23 cellular contexts compared by ENCODE assay signal in genomic region chr14:58732387-58732786, GRCh38.
DNase-seq lines count a peak whose midpoint lies in the region; ATAC-seq and TF ChIP-seq lines count a peak whose summit lies in the region.
"Had no signal": no experiment of that assay in that cellular context is flagged by ENCODE, and none has a peak within 500 bp of the region (broad histone marks: within the 10 kb centered on the region; RNA-seq: fewer than 3 reads in every experiment).

No MANE protein-coding gene starts in this region.

- no peaks in the 10 kb centered on the region for H3K9me2 ChIP-seq in SK-N-SH

- no peak for TF ChIP-seq CTCF in SK-N-SH (IDR thresholded peaks at IDR 0.05)

- intact Hi-C loops in right cardiac atrium (cut with DNase I): no loop called here

- H3K4me2 ChIP-seq in SK-N-SH: peak overlapping the region; percentile 47; the same call in 1 of the 2 replicates

- no peaks in the 10 kb centered on the region for H3K36me3 ChIP-seq in SK-N-SH (replicated peaks in 1 of 2; ENCODE audit: control insufficient read depth in 1 of 2, insufficient read depth in 2 of 2, low read length in 1 of 2)
- H3K36me3 ChIP-seq: BE2C, ovary, right lobe of liver, thyroid gland had no signal

- peaks cover 0 to 17% of the 10 kb centered on the region in 2 experiments; a peak in 2 of 4 replicates for H3K4me1 ChIP-seq in SK-N-SH (ENCODE audit: control insufficient read depth in 1 of 2, insufficient read depth in 2 of 2, low read depth in 1 of 2, low read length in 1 of 2)
- H3K4me1 ChIP-seq in right cardiac atrium (ENCODE audit: control insufficient read depth, insufficient read depth, low read length): no peaks in the 10 kb centered on the region
- H3K4me1 ChIP-seq: BE2C, right lobe of liver had no signal

- H3K27ac ChIP-seq in SK-N-SH (ENCODE audit: low read depth in 2 of 2, low read length in 1 of 2) (peak overlapping the region; percentile 65 to 99; a peak in 3 of 4 replicates), right cardiac atrium (ENCODE audit: low read length) (no peak overlapping the region)
- H3K27ac ChIP-seq: 22Rv1, ovary, right lobe of liver, SK-N-MC, thyroid gland had no signal

- no peaks in the 10 kb centered on the region for H3K79me2 ChIP-seq in SK-N-SH (ENCODE audit: insufficient read depth)

- no peaks in the 10 kb centered on the region for H3K27me3 ChIP-seq in SK-N-SH (ENCODE audit: insufficient read depth)
- H3K27me3 ChIP-seq in right cardiac atrium (ENCODE audit: control insufficient read depth, insufficient read depth): no peaks in the 10 kb centered on the region
- H3K27me3 ChIP-seq: BE2C, ovary, right lobe of liver, thyroid gland had no signal

- peaks cover 30% of the 10 kb centered on the region for H3F3A ChIP-seq in SK-N-SH (replicated peaks; ENCODE audit: insufficient read depth)

- CTCF ChIA-PET in SK-N-SH (lab: Yijun Ruan, JAX): interaction anchor here (3.2 kb wide), 1 partner anchor 231 kb away, joined by 9 read pairs; no protein-coding TSS in a partner anchor

- TF ChIP-seq RAD21 in SK-N-SH (IDR thresholded peaks at IDR 0.05; ENCODE audit: low read length): no peak

- H4K20me1 ChIP-seq in SK-N-SH (ENCODE audit: insufficient read depth): no peaks in the 10 kb centered on the region

- ATAC-seq in SK-N-SH treated with all-trans-retinoic acid at 6 μM for 48 hours (no peak), right cardiac atrium (no peak)
- no peak for ATAC-seq in activated CD4-positive, CD25-positive, alpha-beta regulatory T cell treated with anti-CD3 and anti-CD28 coated beads, Interleukin-2, amount 50 U/mL, for 24 hours
- ATAC-seq: left colon; naive thymus-derived CD4-positive, alpha-beta T cell; right lobe of liver had no signal

- no peak for DNase-seq in SK-N-SH
- DNase-seq in stimulated activated CD4-positive, alpha-beta T cell treated with anti-CD3 and anti-CD28 coated beads, Interleukin-1b, Interleukin-23, amount 100 ng/mL, for 48 hours: peak; percentile 52
- DNase-seq in stimulated activated CD4-positive, alpha-beta T cell treated with anti-CD3 and anti-CD28 coated beads, Interleukin-2, amount 100 ng/mL, for 48 hours: no peak
- DNase-seq in kidney tubule cell (ENCODE audit: low spot score): peak; percentile 32
- DNase-seq in right cardiac atrium: no peak
- no peak for DNase-seq in NCI-H510A treated with DMSO at 0.1 percent for 48 hours (lab: John Stamatoyannopoulos, UW)
- DNase-seq: BE2C; GF-D8; head of caudate nucleus; left colon; MV-4-11; naive thymus-derived CD4-positive, alpha-beta T cell; NCI-H1694 treated with DMSO at 0.1 percent for 48 hours; NCI-H2171 treated with DMSO at 0.1 percent for 48 hours; NCI-H526 treated with DMSO at 0.1 percent for 48 hours; ovary; right lobe of liver; stimulated activated naive CD4-positive, alpha-beta T cell; thyroid gland had no signal

- no peak for TF ChIP-seq EP300 in SK-N-SH (IDR thresholded peaks at IDR 0.05; ENCODE audit: borderline replicate concordance in 1 of 2, low read depth in 1 of 2, low read length in 1 of 2)

- no peak overlapping the region for H2AFZ ChIP-seq in SK-N-SH (ENCODE audit: low read depth)

- H3K4me3 ChIP-seq in SK-N-SH (ENCODE audit: low read depth in 2 of 2, low read length in 1 of 2) (no peak overlapping the region), right cardiac atrium (ENCODE audit: low read length) (no peak overlapping the region)
- H3K4me3 ChIP-seq: ovary, right lobe of liver, SK-N-MC, thyroid gland had no signal

- POLR2A ChIA-PET in SK-N-SH (lab: Yijun Ruan, JAX): interaction anchor here (0.6 kb wide), 1 partner anchor 22 kb away, joined by 3 read pairs; no protein-coding TSS in a partner anchor

- H3K9me3 ChIP-seq in SK-N-SH (no peaks in the 10 kb centered on the region), right cardiac atrium (ENCODE audit: control insufficient read depth, low read length) (no peaks in the 10 kb centered on the region)
- H3K9me3 ChIP-seq: BE2C, ovary, right lobe of liver, thyroid gland had no signal

- H3K9ac ChIP-seq in SK-N-SH: no peak overlapping the region; the same call in 1 of the 2 replicates

TF ChIP-seq in SK-N-SH, 30 proteins besides CTCF, POLR2A, EP300 and RAD21 (continues in another document):
- TF ChIP-seq IRF3 (IDR thresholded peaks at IDR 0.05; ENCODE audit: low read depth, low read length) (no peak), TAF1 (IDR thresholded peaks at IDR 0.05; ENCODE audit: borderline replicate concordance, low read depth, low read length) (no peak), RCOR1 (IDR thresholded peaks at IDR 0.05; ENCODE audit: low read length) (no peak), SIN3A (IDR thresholded peaks at IDR 0.05; ENCODE audit: borderline replicate concordance, low read depth, low read length) (no peak), POLR2AphosphoS5 (IDR thresholded peaks at IDR 0.05; ENCODE audit: low read depth, low read length) (no peak), GABPA (IDR thresholded peaks at IDR 0.05; ENCODE audit: low read depth) (no peak), PBX3 (IDR thresholded peaks at IDR 0.05) (no peak), TCF12 (IDR thresholded peaks at IDR 0.05) (no peak), MEF2A (IDR thresholded peaks at IDR 0.05; ENCODE audit: borderline replicate concordance, low read depth) (no peak)

TF ChIP-seq in SK-N-SH treated with all-trans-retinoic acid at 6 μM for 48 hours, 23 proteins besides CTCF, POLR2A, EP300 and RAD21:
- TF ChIP-seq ZC3H10 (CRISPR knock-in tag; IDR thresholded peaks at IDR 0.05) (no peak), CSRNP3 (CRISPR knock-in tag; IDR thresholded peaks at IDR 0.05) (no peak), SNAI2 (CRISPR knock-in tag; IDR thresholded peaks at IDR 0.05) (no peak), ZNF70 (CRISPR knock-in tag; IDR thresholded peaks at IDR 0.05) (no peak), GLIS3 (CRISPR knock-in tag; IDR thresholded peaks at IDR 0.05) (no peak), ESRRG (CRISPR knock-in tag; IDR thresholded peaks at IDR 0.05) (no peak), ZNF8 (CRISPR knock-in tag; IDR thresholded peaks at IDR 0.05) (no peak), TCF4 (CRISPR knock-in tag; IDR thresholded peaks at IDR 0.05; ENCODE audit: borderline replicate concordance) (no peak)

Comparison
In these comparisons a context has a peak if more than half of its experiments do, and no peak if none do; other contexts are left out.
1. DNase-seq: peak in stimulated activated CD4-positive, alpha-beta T cell treated with anti-CD3 and anti-CD28 coated beads, Interleukin-1b, Interleukin-23, amount 100 ng/mL, for 48 hours (single experiment) and kidney tubule cell (single experiment); none in SK-N-SH (single experiment), stimulated activated CD4-positive, alpha-beta T cell treated with anti-CD3 and anti-CD28 coated beads, Interleukin-2, amount 100 ng/mL, for 48 hours (0 of 2), right cardiac atrium (0 of 3) and NCI-H510A treated with DMSO at 0.1 percent for 48 hours (single experiment).